In the genomic region with DNA sequence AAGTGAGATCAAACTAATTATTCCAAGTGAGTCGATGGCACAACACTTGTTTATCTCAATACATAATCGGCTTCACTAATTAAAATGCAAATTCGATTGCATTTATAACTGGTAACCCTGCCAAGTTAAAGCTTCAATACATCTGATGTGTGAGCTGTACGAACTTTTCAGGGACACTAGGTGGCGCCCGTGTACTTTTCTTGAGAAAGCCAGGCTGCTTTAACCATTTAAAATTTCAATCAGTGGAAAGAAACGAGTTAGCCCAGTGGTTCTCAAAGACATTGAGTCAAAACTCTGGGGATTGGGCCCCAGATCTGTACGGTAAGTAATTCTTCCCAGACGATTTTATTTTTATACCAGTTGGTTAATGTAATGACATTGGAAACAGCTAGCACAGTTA, we compare ENCODE assay signal across 8 cellular contexts.
DNase-seq lines count a peak whose midpoint lies in the region; ATAC-seq and TF ChIP-seq lines count a peak whose summit lies in the region.

No MANE protein-coding gene starts in this region.

- 1% methylated on average over 9 of the region's 9 CpGs for WGBS in GM23248 (ENCODE audit: low coverage in 1 of 2, low lambda C conversion rate in 2 of 2, missing lambda C conversion rate in 2 of 2), 2 experiments
- WGBS in SK-N-SH (ENCODE audit: low lambda C conversion rate) = 2% methylated on average over 9 of the region's 9 CpGs
- 3% methylated on average over 9 of the region's 9 CpGs for WGBS in right cardiac atrium
- 2% methylated on average over 9 of the region's 9 CpGs for WGBS in sigmoid colon, 2 donors

- H3K4me3 ChIP-seq in GM23248 (no peak overlapping the region), SK-N-SH (ENCODE audit: low read depth in 2 of 2, low read length in 1 of 2) (peak overlapping the region in 1 of 2 experiments; percentile 13; a peak in 1 of 4 replicates), adipocyte (ENCODE audit: low read length) (no peak overlapping the region), right cardiac atrium (ENCODE audit: low read length) (no peak overlapping the region), sigmoid colon (no peak overlapping the region)

- H3K36me3 ChIP-seq in GM23248 (ENCODE audit: low read depth) = no peaks in the 10 kb centered on the region
- no peaks in the 10 kb centered on the region for H3K36me3 ChIP-seq in SK-N-SH (replicated peaks in 1 of 2; ENCODE audit: control insufficient read depth in 1 of 2, insufficient read depth in 2 of 2, low read length in 1 of 2)
- H3K36me3 ChIP-seq in adipocyte (ENCODE audit: control insufficient read depth, insufficient read depth, low read length, severe bottlenecking) = no peaks in the 10 kb centered on the region
- no peaks in the 10 kb centered on the region for H3K36me3 ChIP-seq in sigmoid colon

- H4K20me1 ChIP-seq in GM23248 (ENCODE audit: insufficient read depth) (no peaks in the 10 kb centered on the region), SK-N-SH (ENCODE audit: insufficient read depth) (no peaks in the 10 kb centered on the region)

- no peaks in the 10 kb centered on the region for H3K79me2 ChIP-seq in GM23248 (ENCODE audit: insufficient read depth)
- no peaks in the 10 kb centered on the region for H3K79me2 ChIP-seq in SK-N-SH (ENCODE audit: insufficient read depth)

- POLR2A ChIA-PET in SK-N-SH (lab: Yijun Ruan, JAX) = no interaction called here

- in situ Hi-C loops in GM23248 (cut with MboI) = loop anchor here (25.0 kb wide), 1 partner anchor 855 kb away; no protein-coding TSS in a partner anchor

- H3K9me2 ChIP-seq in GM23248 (ENCODE audit: insufficient read depth) = no peaks in the 10 kb centered on the region
- H3K9me2 ChIP-seq in SK-N-SH = no peaks in the 10 kb centered on the region

- ATAC-seq in right cardiac atrium (peak; percentile 72 to 75), GM21528 (IDR thresholded peaks at IDR 0.05; ENCODE audit: low FRiP score, unreplicated experiment) (no peak)

- no peak overlapping the region for H2AFZ ChIP-seq in GM23248
- no peak overlapping the region for H2AFZ ChIP-seq in SK-N-SH (ENCODE audit: low read depth)

- H3K4me1 ChIP-seq in GM23248 (ENCODE audit: insufficient read depth) (no peaks in the 10 kb centered on the region), SK-N-SH (ENCODE audit: control insufficient read depth in 1 of 2, insufficient read depth in 2 of 2, low read depth in 1 of 2, low read length in 1 of 2) (peaks cover 0 to 8% of the 10 kb centered on the region in 2 experiments; a peak in 2 of 4 replicates), adipocyte (ENCODE audit: control insufficient read depth, insufficient read depth, low read length) (peaks cover 7% of the 10 kb centered on the region), right cardiac atrium (ENCODE audit: control insufficient read depth, insufficient read depth, low read length) (no peaks in the 10 kb centered on the region), sigmoid colon (no peaks in the 10 kb centered on the region)

- CTCF ChIA-PET in SK-N-SH (lab: Yijun Ruan, JAX) = interaction anchor here (0.6 to 6.8 kb wide), 98 partner anchors 8 to 1935 kb away, joined by 3 to 113 read pairs (median 4); a partner anchor contains a TSS

- H3K9me3 ChIP-seq in GM23248 (ENCODE audit: low read depth) (no peaks in the 10 kb centered on the region), SK-N-SH (no peaks in the 10 kb centered on the region), adipocyte (ENCODE audit: control insufficient read depth, low read length) (no peaks in the 10 kb centered on the region), right cardiac atrium (ENCODE audit: control insufficient read depth, low read length) (no peaks in the 10 kb centered on the region), sigmoid colon (no peaks in the 10 kb centered on the region)

- intact Hi-C loops in right cardiac atrium (cut with DNase I) (loop anchor here in 3 of 4 donors (2.0 to 10.0 kb wide), 4 partner anchors 295 to 808 kb away; no protein-coding TSS in a partner anchor), sigmoid colon (cut with DNase I) (loop anchor here (2.0 to 10.0 kb wide), 2 partner anchors 296 to 1928 kb away; no protein-coding TSS in a partner anchor)

- H3K27me3 ChIP-seq in GM23248 (replicated peaks; ENCODE audit: insufficient read depth) = peaks cover 29% of the 10 kb centered on the region
- no peaks in the 10 kb centered on the region for H3K27me3 ChIP-seq in SK-N-SH (ENCODE audit: insufficient read depth)
- H3K27me3 ChIP-seq in adipocyte (replicated peaks; ENCODE audit: control insufficient read depth, insufficient read depth, low read length) = peaks cover 18% of the 10 kb centered on the region
- no peaks in the 10 kb centered on the region for H3K27me3 ChIP-seq in right cardiac atrium (ENCODE audit: control insufficient read depth, insufficient read depth)
- no peaks in the 10 kb centered on the region for H3K27me3 ChIP-seq in sigmoid colon

- H3K9ac ChIP-seq in GM23248 (no peak overlapping the region), SK-N-SH (no peak overlapping the region), adipocyte (ENCODE audit: low read length) (no peak overlapping the region)

- TF ChIP-seq CTCF in SK-N-SH (IDR thresholded peaks at IDR 0.05) (peak; percentile 93), sigmoid colon (IDR thresholded peaks at IDR 0.05) (peak; percentile 37 to 76 (median 66))

- no peaks in the 10 kb centered on the region for H3F3A ChIP-seq in GM23248 (ENCODE audit: insufficient read depth)
- no peaks in the 10 kb centered on the region for H3F3A ChIP-seq in SK-N-SH (replicated peaks; ENCODE audit: insufficient read depth)

- TF ChIP-seq EP300 in SK-N-SH (IDR thresholded peaks at IDR 0.05; ENCODE audit: borderline replicate concordance in 1 of 2, low read depth in 1 of 2, low read length in 1 of 2) (no peak), sigmoid colon (IDR thresholded peaks at IDR 0.05) (no peak)

- peak; percentile 94 for TF ChIP-seq RAD21 in SK-N-SH (IDR thresholded peaks at IDR 0.05; ENCODE audit: low read length)

- H3K27ac ChIP-seq in GM23248 = no peak overlapping the region
- no peak overlapping the region for H3K27ac ChIP-seq in SK-N-SH (ENCODE audit: low read depth in 2 of 2, low read length in 1 of 2)
- no peak overlapping the region for H3K27ac ChIP-seq in right cardiac atrium (ENCODE audit: low read length)
- no peak overlapping the region for H3K27ac ChIP-seq in sigmoid colon

- H3K4me2 ChIP-seq in GM23248 (ENCODE audit: unreplicated experiment) (no peak overlapping the region), SK-N-SH (no peak overlapping the region)

- TF ChIP-seq POLR2A in sigmoid colon (IDR thresholded peaks at IDR 0.05) = no peak

- DNase-seq in CMK (ENCODE audit: low read depth) (peak; percentile 31), GM23248 (peak; percentile 81), NCI-H1417 (lab: John Stamatoyannopoulos, UW) (peak; percentile 63 to 89 (median 83)), SK-N-SH (peak; percentile 52), adipocyte (ENCODE audit: low read depth) (peak; percentile 87), right cardiac atrium (peak; percentile 48 to 71 (median 66)), sigmoid colon (no peak)

TF ChIP-seq in SK-N-SH, 30 proteins besides CTCF, POLR2A, EP300 and RAD21:
- TF ChIP-seq ELF1 (IDR thresholded peaks at IDR 0.05) = no peak
- peak; percentile 70 for TF ChIP-seq SMC3 (IDR thresholded peaks at IDR 0.05; ENCODE audit: low read depth, low read length)
